ENCODE assay signal across 8 cellular contexts in genomic region chr10:17375936-17376584, GRCh38.
DNase-seq lines count a peak whose midpoint lies in the region; ATAC-seq and TF ChIP-seq lines count a peak whose summit lies in the region.

No MANE protein-coding gene starts in this region.

- H3K36me3 ChIP-seq in iPS DF 6.9 (ENCODE audit: control insufficient read depth, insufficient read depth, low read length) (no peaks in the 10 kb centered on the region), stomach (no peaks in the 10 kb centered on the region)

- DNase-seq in AG10803 (ENCODE audit: low read depth) (no peak), H4 (ENCODE audit: low spot score) (peak; percentile 9), iPS DF 6.9 (ENCODE audit: low read depth, low spot score) (peak; percentile 57), stomach (no peak)
- DNase-seq in activated CD4-positive, alpha-beta T cell treated with anti-CD3 and anti-CD28 coated beads, Interleukin-2, amount 50 U/mL, for 1 hour: peak; percentile 16

- H3K27ac ChIP-seq in iPS DF 6.9 (ENCODE audit: low read length) (no peak overlapping the region), stomach (no peak overlapping the region)

- intact Hi-C loops in stomach (cut with DNase I; ENCODE audit: low total_unique reads): no loop called here

- ATAC-seq in GM18909 (IDR thresholded peaks at IDR 0.05; ENCODE audit: poor library complexity, unreplicated experiment): no peak
- ATAC-seq in HG03439 (IDR thresholded peaks at IDR 0.05; ENCODE audit: unreplicated experiment): no peak
- ATAC-seq in HG03159 (IDR thresholded peaks at IDR 0.05; ENCODE audit: unreplicated experiment): no peak

- H3K9me3 ChIP-seq in iPS DF 6.9 (ENCODE audit: control insufficient read depth, insufficient read depth, low read length): no peaks in the 10 kb centered on the region
- H3K9me3 ChIP-seq in stomach: no peaks in the 10 kb centered on the region

- TF ChIP-seq EP300 in stomach (IDR thresholded peaks at IDR 0.05): no peak

- H3K4me3 ChIP-seq in AG10803 (ENCODE audit: low read length) (no peak overlapping the region), iPS DF 6.9 (ENCODE audit: low read length) (no peak overlapping the region), stomach (no peak overlapping the region)

- H3K27me3 ChIP-seq in iPS DF 6.9 (ENCODE audit: control insufficient read depth, insufficient read depth, low read length) (no peaks in the 10 kb centered on the region), stomach (no peaks in the 10 kb centered on the region)

- peak; percentile 40 for TF ChIP-seq CTCF in AG10803 (conservative IDR thresholded peaks at IDR 0.05; ENCODE audit: low read length)
- TF ChIP-seq CTCF in stomach (IDR thresholded peaks at IDR 0.05): no peak

- H3K4me1 ChIP-seq in iPS DF 6.9 (ENCODE audit: control insufficient read depth, insufficient read depth, low read length) (peaks cover 2% of the 10 kb centered on the region; the same call in 1 of the 2 replicates), stomach (peaks cover 0 to 1% (median 0%) of the 10 kb centered on the region in 4 donors)

- TF ChIP-seq POLR2A in stomach (IDR thresholded peaks at IDR 0.05): no peak

- no CpG with 5 or more reads among the region's 10 CpGs for WGBS in iPS DF 6.9 (ENCODE audit: insufficient coverage, insufficient read length)
- WGBS in stomach, 5 donors: 78 to 88% (median 86%) methylated on average over 10 of the region's 10 CpGs

Comparison
In these comparisons a context has a peak if more than half of its experiments do, and no peak if none do; other contexts are left out.
1. DNase-seq: peak in H4 (single experiment), activated CD4-positive, alpha-beta T cell treated with anti-CD3 and anti-CD28 coated beads, Interleukin-2, amount 50 U/mL, for 1 hour (single experiment) and iPS DF 6.9 (single experiment); none in AG10803 (single experiment) and stomach (single experiment).